Comparison of ENCODE assay signal across 8 cellular contexts in the genomic region with DNA sequence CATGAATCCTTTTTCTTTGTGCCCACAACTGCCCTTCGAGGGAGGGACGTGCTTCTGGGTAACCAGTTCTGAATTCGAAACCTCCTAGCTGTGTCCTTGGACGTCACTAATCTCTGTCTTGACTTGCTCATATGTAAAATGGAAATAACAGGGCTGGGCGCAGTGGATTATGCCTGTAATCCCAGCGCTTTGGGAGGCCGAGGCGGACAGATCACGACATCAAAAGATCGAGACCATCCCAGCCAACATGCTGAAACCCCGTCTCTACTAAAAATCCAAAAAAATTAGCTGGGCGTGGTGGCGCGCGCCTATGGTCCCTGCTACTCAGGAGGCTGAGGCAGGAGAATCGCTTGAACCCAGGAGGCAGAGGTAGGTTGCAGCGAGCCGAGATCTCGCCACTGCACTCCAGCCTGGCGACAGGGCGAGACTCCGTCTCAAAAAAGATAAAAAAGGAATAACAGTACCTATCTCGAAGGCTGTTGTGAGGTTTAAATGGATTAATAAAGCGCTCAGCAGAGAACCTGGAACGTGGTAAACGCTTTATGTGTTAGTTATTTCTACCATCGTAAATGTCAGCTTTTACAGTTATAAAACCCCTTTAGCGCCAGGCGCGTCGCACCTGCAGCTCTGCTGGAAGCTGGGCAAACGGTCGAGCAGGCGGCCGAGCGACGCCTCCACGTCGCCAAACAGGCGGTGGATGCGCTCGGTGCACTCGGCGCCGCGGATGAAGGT. TPM values are rescaled to one million over a fixed set of nuclear protein-coding genes. Genes with fewer than 3 reads are reported as not detected.
DNase-seq lines count a peak whose midpoint lies in the region; ATAC-seq and TF ChIP-seq lines count a peak whose summit lies in the region.

No MANE protein-coding gene starts in this region.

- no peak for ATAC-seq in naive thymus-derived CD8-positive, alpha-beta T cell
- ATAC-seq in esophagus mucosa (no peak), GM18517 (IDR thresholded peaks at IDR 0.05; ENCODE audit: unreplicated experiment) (no peak)

- no peaks in the 10 kb centered on the region for H3K27me3 Mint-ChIP-seq in naive thymus-derived CD8-positive, alpha-beta T cell

- peaks cover 19 to 71% (median 56%) of the 10 kb centered on the region in 4 donors for H3K4me1 Mint-ChIP-seq in naive thymus-derived CD8-positive, alpha-beta T cell

- no peaks in the 10 kb centered on the region for H3K9me3 Mint-ChIP-seq in naive thymus-derived CD8-positive, alpha-beta T cell

- H3K27me3 ChIP-seq in ACC112 (ENCODE audit: insufficient read depth, low read length) (no peaks in the 10 kb centered on the region), dorsolateral prefrontal cortex (no peaks in the 10 kb centered on the region)

- H3K27ac ChIP-seq in ACC112 (ENCODE audit: low read depth, low read length) (peak overlapping the region; percentile 50), KOPT-K1 (ENCODE audit: low read depth, low read length, poor library complexity, severe bottlenecking) (peak overlapping the region; percentile 80), dorsolateral prefrontal cortex (peak overlapping the region in 58 of 59 donors; percentile 80 to 98 (median 92))

- peak overlapping the region; percentile 98 to 100 (median 100) for H3K4me3 Mint-ChIP-seq in naive thymus-derived CD8-positive, alpha-beta T cell

- H3K79me2 ChIP-seq in ACC112 (ENCODE audit: control insufficient read depth, insufficient read depth, low read length, unreplicated experiment), result peaks cover 49% of the 10 kb centered on the region

- POLR2A ChIA-PET in naive thymus-derived CD8-positive, alpha-beta T cell (lab: Charles Lee), result interaction anchor here (0.9 to 3.4 kb wide), 5 partner anchors 10 to 206 kb away, joined by 3 to 47 read pairs (median 5); a partner anchor contains a TSS

- intact Hi-C loops in dorsolateral prefrontal cortex (cut with DNase I), result loop anchor here (1.0 to 2.0 kb wide), 3 partner anchors 8 to 46 kb away; a partner anchor contains a TSS

- H3K4me3 ChIP-seq in ACC112 (ENCODE audit: low read depth, low read length) (peak overlapping the region; percentile 88), dorsolateral prefrontal cortex (peak overlapping the region; percentile 53 to 100 (median 95))

- H3K9me3 ChIP-seq in KOPT-K1 (ENCODE audit: insufficient read depth, low read length, poor library complexity, severe bottlenecking), result no peaks in the 10 kb centered on the region

- peak overlapping the region; percentile 19 for H2AFZ ChIP-seq in ACC112 (ENCODE audit: low read length, unreplicated experiment)

- H3K27ac Mint-ChIP-seq in naive thymus-derived CD8-positive, alpha-beta T cell, result peak overlapping the region; percentile 89 to 100 (median 96)

- peaks cover 14% of the 10 kb centered on the region for H3K4me1 ChIP-seq in ACC112 (ENCODE audit: control insufficient read depth, insufficient read depth, low read length, unreplicated experiment)

- TF ChIP-seq CTCF in dorsolateral prefrontal cortex (IDR thresholded peaks at IDR 0.05 in 54 of 56, conservative IDR thresholded peaks at IDR 0.05 in 2 of 56; ENCODE audit: low read depth in 1 of 56, partially characterized antibody in 56 of 56), result no peak

- H3K36me3 ChIP-seq in ACC112 (ENCODE audit: insufficient read depth, low read length) (peaks cover 21% of the 10 kb centered on the region), KOPT-K1 (ENCODE audit: insufficient read depth, low read length) (peaks cover 62% of the 10 kb centered on the region)

- peaks cover 4 to 58% (median 10%) of the 10 kb centered on the region in 3 donors for H3K36me3 Mint-ChIP-seq in naive thymus-derived CD8-positive, alpha-beta T cell

- peak in 3 of 10 donors; percentile 39 to 50 (median 41) for DNase-seq in dorsolateral prefrontal cortex
- no peak for DNase-seq in naive thymus-derived CD8-positive, alpha-beta T cell
- DNase-seq in iPS-NIHi11 (ENCODE audit: low spot score), result no peak
- DNase-seq in NCI-H2171 treated with DMSO at 0.1 percent for 48 hours (lab: John Stamatoyannopoulos, UW), result no peak

RNA-seq across cellular contexts. Expression of a gene that starts 0.6 kb away (rescaled TPM):
- total RNA-seq in dorsolateral prefrontal cortex, result 10 to 100 TPM; 30.0 to 57.6 (median 41.0) TPM
- total RNA-seq in naive thymus-derived CD8-positive, alpha-beta T cell, result 10 to 100 TPM; 62.0 to 65.5 TPM
- polyA plus RNA-seq in naive thymus-derived CD8-positive, alpha-beta T cell, result 10 to 100 TPM; 33.6 to 42.0 (median 39.6) TPM
- 18.4 TPM for total RNA-seq in esophagus mucosa

RNA-seq across cellular contexts. Expression of a gene that starts 0.8 kb away (rescaled TPM):
- total RNA-seq in dorsolateral prefrontal cortex (10 to 100 TPM in 97 of 120 experiments, 1 to 10 TPM in 23; 7.2 to 21.6 (median 12.4) TPM), esophagus mucosa (29.0 TPM)
- 10 to 100 TPM; 33.0 to 34.4 TPM for total RNA-seq in naive thymus-derived CD8-positive, alpha-beta T cell
- polyA plus RNA-seq in naive thymus-derived CD8-positive, alpha-beta T cell, result 10 to 100 TPM; 17.6 to 24.8 (median 18.5) TPM

RNA-seq across cellular contexts. Expression of a gene that starts 8.3 kb away (rescaled TPM):
- total RNA-seq in dorsolateral prefrontal cortex (10 to 100 TPM in 18 of 120 experiments, 1 to 10 TPM in 102; 3.5 to 17.7 (median 8.1) TPM), esophagus mucosa (11.3 TPM)
- 10 to 100 TPM; 15.1 to 16.8 TPM for total RNA-seq in naive thymus-derived CD8-positive, alpha-beta T cell
- polyA plus RNA-seq in naive thymus-derived CD8-positive, alpha-beta T cell, result 10 to 100 TPM; 12.3 to 17.2 (median 13.8) TPM

RNA-seq across cellular contexts. Expression of a gene that starts 12.9 kb away (rescaled TPM):
- total RNA-seq in dorsolateral prefrontal cortex (1 to 10 TPM in 60 of 120 experiments, under 1 TPM in 32, not detected in 28; 0.57 to 3.4 (median 1.3) TPM), esophagus mucosa (0.52 TPM)
- total RNA-seq in naive thymus-derived CD8-positive, alpha-beta T cell, result 1 to 10 TPM; 4.5 to 5.2 TPM
- polyA plus RNA-seq in naive thymus-derived CD8-positive, alpha-beta T cell, result under 1 TPM in 1 of 3 donors, not detected in 2; 0.43 TPM

RNA-seq across cellular contexts. Expression of a gene that starts 27.6 kb away (rescaled TPM):
- 10 to 100 TPM; 35.1 to 60.4 (median 47.0) TPM for total RNA-seq in dorsolateral prefrontal cortex
- 10 to 100 TPM; 51.3 to 52.2 TPM for total RNA-seq in naive thymus-derived CD8-positive, alpha-beta T cell
- 10 to 100 TPM; 28.4 to 36.1 (median 29.1) TPM for polyA plus RNA-seq in naive thymus-derived CD8-positive, alpha-beta T cell
- total RNA-seq in esophagus mucosa, result 21.0 TPM
